Comparison of ENCODE assay signal across 19 cellular contexts in genomic region chr1:56291374-56291841, GRCh38.
DNase-seq lines count a peak whose midpoint lies in the region; ATAC-seq and TF ChIP-seq lines count a peak whose summit lies in the region.
"Had no signal": no experiment of that assay in that cellular context is flagged by ENCODE, and none has a peak within 500 bp of the region (broad histone marks: within the 10 kb centered on the region; RNA-seq: fewer than 3 reads in every experiment).

No MANE protein-coding gene starts in this region.

- H3K27me3 Mint-ChIP-seq in WTC11 (ENCODE audit: low read depth) = no peaks in the 10 kb centered on the region
- H3K27me3 Mint-ChIP-seq in CD8-positive, alpha-beta T cell (ENCODE audit: low read depth) = no peaks in the 10 kb centered on the region

- no peak for TF ChIP-seq EP300 in tibial nerve (IDR thresholded peaks at IDR 0.05)

- peaks cover 5% of the 10 kb centered on the region; the same call in 1 of the 2 replicates for H3K9me3 Mint-ChIP-seq in WTC11
- H3K9me3 Mint-ChIP-seq in CD8-positive, alpha-beta T cell = no peaks in the 10 kb centered on the region
- H3K9me3 Mint-ChIP-seq: activated naive CD4-positive, alpha-beta T cell treated with anti-CD3 and anti-CD28 coated beads for 36 hours had no signal

- CTCF ChIA-PET in WTC11 (lab: Charles Lee) = interaction anchor here (1.3 kb wide), 1 partner anchor 293 kb away, joined by 4 read pairs; no protein-coding TSS in a partner anchor
- CTCF ChIA-PET in CD8-positive, alpha-beta T cell (lab: Charles Lee) = no interaction called here

- H3K36me3 Mint-ChIP-seq in WTC11 = no peaks in the 10 kb centered on the region
- no peaks in the 10 kb centered on the region for H3K36me3 Mint-ChIP-seq in CD8-positive, alpha-beta T cell
- H3K36me3 Mint-ChIP-seq: brain had no signal

- POLR2A ChIA-PET in WTC11 (lab: Charles Lee) = no interaction called here
- POLR2A ChIA-PET in CD8-positive, alpha-beta T cell (lab: Charles Lee) = no interaction called here

- no peak for TF ChIP-seq POLR2A in right lobe of liver (IDR thresholded peaks at IDR 0.05)
- TF ChIP-seq POLR2A in tibial nerve (IDR thresholded peaks at IDR 0.05) = no peak

- H3K9me3 ChIP-seq in right lobe of liver (no peaks in the 10 kb centered on the region), tibial nerve (no peaks in the 10 kb centered on the region)
- no peaks in the 10 kb centered on the region for H3K9me3 ChIP-seq in CD8-positive, alpha-beta T cell (ENCODE audit: low read length)

- DNase-seq in WTC11 (ENCODE audit: low spot score) = peak; percentile 23
- DNase-seq in fibroblast of the aortic adventitia (ENCODE audit: low read depth) = peak; percentile 20
- peak in 1 of 3 donors; percentile 21 for DNase-seq in right lobe of liver
- DNase-seq in tibial nerve (ENCODE audit: low spot score in 2 of 2) = peak; percentile 14 to 16
- DNase-seq in CD8-positive, alpha-beta T cell = no peak
- no peak for DNase-seq in KG1 (lab: John Stamatoyannopoulos, UW)
- DNase-seq: activated naive CD4-positive, alpha-beta T cell treated with anti-CD3 and anti-CD28 coated beads for 36 hours; activated T-cell treated with anti-CD3 and anti-CD28 coated beads for 4 hours; cortex of kidney; DMS 273 treated with DMSO at 0.1 percent for 48 hours; KBM-7; kidney glomerular epithelial cell; NCI-H1105 treated with DMSO at 0.1 percent for 48 hours; NCI-H2171; occipital lobe; stimulated activated CD4-positive, alpha-beta T cell treated with anti-CD3 and anti-CD28 coated beads, Interleukin-4, amount 100 ng/mL, for 1 hour; substantia nigra had no signal

- H3K4me1 ChIP-seq in right lobe of liver (no peaks in the 10 kb centered on the region), tibial nerve (peaks cover 0 to 26% (median 1%) of the 10 kb centered on the region in 4 donors)
- H3K4me1 ChIP-seq in CD8-positive, alpha-beta T cell (ENCODE audit: insufficient read depth, low read length) = no peaks in the 10 kb centered on the region

- H3K27ac ChIP-seq in right lobe of liver (no peak overlapping the region), tibial nerve (peak overlapping the region in 1 of 4 donors; percentile 32)
- H3K27ac ChIP-seq in CD8-positive, alpha-beta T cell (ENCODE audit: low read depth, low read length) = no peak overlapping the region

- peak overlapping the region; percentile 55; the same call in 1 of the 2 replicates for H3K27ac Mint-ChIP-seq in WTC11
- H3K27ac Mint-ChIP-seq in CD8-positive, alpha-beta T cell = no peak overlapping the region
- H3K27ac Mint-ChIP-seq: activated naive CD4-positive, alpha-beta T cell treated with anti-CD3 and anti-CD28 coated beads for 36 hours had no signal

- ATAC-seq in WTC11 (peak; percentile 86), right lobe of liver (peak; percentile 24 to 52 (median 42)), GM21515 (IDR thresholded peaks at IDR 0.05; ENCODE audit: unreplicated experiment) (no peak)
- no peak for ATAC-seq in CD8-positive, alpha-beta T cell

- no peak for TF ChIP-seq CTCF in WTC11 (IDR thresholded peaks at IDR 0.05)
- TF ChIP-seq CTCF in fibroblast of the aortic adventitia (IDR thresholded peaks at IDR 0.05; ENCODE audit: insufficient read depth, low read length) = no peak
- no peak for TF ChIP-seq CTCF in right lobe of liver (IDR thresholded peaks at IDR 0.05)
- no peak for TF ChIP-seq CTCF in tibial nerve (IDR thresholded peaks at IDR 0.05)
- TF ChIP-seq CTCF in CD8-positive, alpha-beta T cell (IDR thresholded peaks at IDR 0.05) = no peak

- WGBS in right lobe of liver (ENCODE audit: insufficient coverage, low coverage, low lambda C conversion rate, missing lambda C conversion rate) = 29% methylated on average over 3 of the region's 5 CpGs
- WGBS in tibial nerve, 2 donors = 32 to 49% methylated on average over 5 of the region's 5 CpGs

- H3K4me3 ChIP-seq in fibroblast of the aortic adventitia (ENCODE audit: low read depth, low read length) = no peak overlapping the region
- H3K4me3 ChIP-seq in right lobe of liver = no peak overlapping the region
- H3K4me3 ChIP-seq in tibial nerve = no peak overlapping the region
- no peak overlapping the region for H3K4me3 ChIP-seq in CD8-positive, alpha-beta T cell (ENCODE audit: low read depth, low read length)

- H3K4me1 Mint-ChIP-seq in WTC11 = peaks cover 27% of the 10 kb centered on the region
- no peaks in the 10 kb centered on the region for H3K4me1 Mint-ChIP-seq in CD8-positive, alpha-beta T cell (ENCODE audit: low read depth)

- H3K27me3 ChIP-seq in right lobe of liver (no peaks in the 10 kb centered on the region), tibial nerve (no peaks in the 10 kb centered on the region)
- no peaks in the 10 kb centered on the region for H3K27me3 ChIP-seq in CD8-positive, alpha-beta T cell (ENCODE audit: insufficient read depth, low read length)

- no peak overlapping the region for H3K4me3 Mint-ChIP-seq in WTC11
- no peak overlapping the region for H3K4me3 Mint-ChIP-seq in CD8-positive, alpha-beta T cell
- H3K4me3 Mint-ChIP-seq: activated naive CD4-positive, alpha-beta T cell treated with anti-CD3 and anti-CD28 coated beads for 36 hours; brain had no signal

- intact Hi-C loops in right lobe of liver (cut with DNase I) = no loop called here
- intact Hi-C loops in CD8-positive, alpha-beta T cell (cut with DNase I, micrococcal nuclease) = no loop called here

- no peaks in the 10 kb centered on the region for H3K36me3 ChIP-seq in right lobe of liver
- H3K36me3 ChIP-seq in tibial nerve = no peaks in the 10 kb centered on the region
- no peaks in the 10 kb centered on the region for H3K36me3 ChIP-seq in CD8-positive, alpha-beta T cell (ENCODE audit: insufficient read depth, low read length)

TF ChIP-seq in WTC11, 78 proteins besides CTCF, POLR2A, EP300 and RAD21:
- no peak for TF ChIP-seq STAT6 (CRISPR knock-in tag; conservative IDR thresholded peaks at IDR 0.05; ENCODE audit: low read depth)
- no peak for TF ChIP-seq NR3C1 (CRISPR knock-in tag; conservative IDR thresholded peaks at IDR 0.05; ENCODE audit: low read depth)
- no peak for TF ChIP-seq CBFB (CRISPR knock-in tag; IDR thresholded peaks at IDR 0.05; ENCODE audit: low read depth)
- peak; percentile 62; the same call in 1 of the 2 replicates for TF ChIP-seq ETV6 (CRISPR knock-in tag; IDR thresholded peaks at IDR 0.05)

Comparison
In these comparisons a context has a peak if more than half of its experiments do, and no peak if none do; other contexts are left out.
1. ATAC-seq: peak in WTC11 (single experiment) and right lobe of liver (4 of 4); none in CD8-positive, alpha-beta T cell (single experiment) and GM21515 (single experiment).
2. DNase-seq: peak in WTC11 (single experiment), fibroblast of the aortic adventitia (single experiment) and tibial nerve (2 of 2); none in CD8-positive, alpha-beta T cell (0 of 7) and KG1 (single experiment).